ENCODE assay signal across 8 cellular contexts in genomic region chr3:75502769-75503759, GRCh38.
DNase-seq lines count a peak whose midpoint lies in the region; ATAC-seq and TF ChIP-seq lines count a peak whose summit lies in the region.
"Not testable (repeated sequence)": the region's sequence is repeated elsewhere in the genome, so short reads cannot be mapped to it uniquely, and the experiment has no call there.

No MANE protein-coding gene starts in this region.

- not testable (repeated sequence) for ATAC-seq in body of pancreas

- intact Hi-C loops in body of pancreas (cut with DNase I); thyroid gland (cut with DNase I): not testable (repeated sequence)

- H3K27ac ChIP-seq in body of pancreas (peak overlapping the region in 3 of 4 donors; percentile 25 to 87 (median 67)), thyroid gland (peak overlapping the region in 2 of 3 donors; percentile 37 to 38)

- H3K36me3 ChIP-seq in NT2/D1 (ENCODE audit: insufficient read depth, insufficient read length, low read length); body of pancreas (replicated peaks in 1 of 2; ENCODE audit: insufficient read depth in 1 of 2, low read depth in 2 of 2); neuron (ENCODE audit: insufficient read depth, low read length); thyroid gland: not testable (repeated sequence)

- DNase-seq in DMS79 treated with DMSO at 0.1 percent for 48 hours (lab: John Stamatoyannopoulos, UW) (peak; percentile 27), LoVo (ENCODE audit: low spot score) (peak; percentile 1), NT2/D1 (ENCODE audit: low read depth, low spot score) (peak; percentile 15), body of pancreas (peak; percentile 64 to 75 (median 68)), fibroblast of villous mesenchyme (ENCODE audit: low read depth) (peak; percentile 16), left kidney (ENCODE audit: low read depth, low spot score) (peak; percentile 92), thyroid gland (peak; percentile 62 to 65)

- H3K9me3 ChIP-seq in NT2/D1 (ENCODE audit: insufficient read depth, low read length); body of pancreas; neuron (ENCODE audit: low read length); thyroid gland: not testable (repeated sequence)

- H3K4me3 ChIP-seq in NT2/D1 (ENCODE audit: insufficient read length, low read depth); body of pancreas; neuron (ENCODE audit: low read length): not testable (repeated sequence)
- H3K4me3 ChIP-seq in fibroblast of villous mesenchyme (ENCODE audit: low read depth, low read length): peak overlapping the region; percentile 12
- peak overlapping the region in 1 of 3 donors; percentile 6 for H3K4me3 ChIP-seq in thyroid gland (replicated peaks in 1 of 3)

- WGBS in body of pancreas, 2 donors: 2 to 7% methylated on average over 14 to 18 of the region's 18 CpGs
- 18 to 20% methylated on average over 18 of the region's 18 CpGs for WGBS in thyroid gland, 2 donors

- H3K27me3 ChIP-seq in NT2/D1 (ENCODE audit: insufficient read depth, insufficient read length); body of pancreas; neuron (ENCODE audit: insufficient read depth, low read length); thyroid gland: not testable (repeated sequence)

- H3K9ac ChIP-seq in NT2/D1 (ENCODE audit: insufficient read length, low read depth): not testable (repeated sequence)

- peak in 3 of 7 experiments; percentile 14 to 30 (median 30) for TF ChIP-seq CTCF in body of pancreas (IDR thresholded peaks at IDR 0.05)
- peak; percentile 21 for TF ChIP-seq CTCF in fibroblast of villous mesenchyme (IDR thresholded peaks at IDR 0.05; ENCODE audit: insufficient read depth, low read depth, low read length)
- TF ChIP-seq CTCF in thyroid gland (IDR thresholded peaks at IDR 0.05): peak in 2 of 6 experiments; percentile 10

- H3K4me1 ChIP-seq in NT2/D1 (ENCODE audit: insufficient read depth, insufficient read length); neuron (ENCODE audit: insufficient read depth, low read length); thyroid gland: not testable (repeated sequence)
- H3K4me1 ChIP-seq in body of pancreas: peaks cover 16% of the 10 kb centered on the region

- H2AFZ ChIP-seq in neuron (ENCODE audit: low read depth, low read length): peak overlapping the region; percentile 26

- TF ChIP-seq POLR2A in body of pancreas (IDR thresholded peaks at IDR 0.05) (peak in 2 of 3 donors; percentile 51 to 84), thyroid gland (IDR thresholded peaks at IDR 0.05) (peak in 1 of 2 donors; percentile 23)

Comparison
In these comparisons a context has a peak if more than half of its experiments do, and no peak if none do; other contexts are left out.
1. DNase-seq: peak in every context shown above with its lines; median percentile 92 in left kidney; 68 in body of pancreas; 64 in thyroid gland; 27 in DMS79 treated with DMSO at 0.1 percent for 48 hours; 16 in fibroblast of villous mesenchyme; 15 in NT2/D1; 1 in LoVo.